28 cellular contexts compared by ENCODE assay signal in the genomic region with DNA sequence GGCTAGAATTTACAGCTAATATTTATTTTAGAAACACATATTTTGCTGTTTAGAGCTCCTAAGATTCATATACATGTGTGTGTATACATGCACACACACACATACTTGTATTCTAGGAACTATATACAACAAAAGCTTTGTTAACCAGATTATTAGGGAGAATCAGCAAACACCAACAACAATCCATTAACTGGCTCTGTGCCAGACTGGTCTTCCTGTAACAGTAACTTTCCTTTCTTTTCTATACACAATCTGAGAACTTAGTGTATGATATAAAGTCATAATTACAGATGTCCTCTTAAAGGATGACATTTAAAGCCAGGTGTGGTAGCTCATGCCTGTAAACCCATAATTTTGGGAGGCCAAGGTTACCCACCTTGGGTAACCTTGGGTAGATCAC.
"Had no signal": no experiment of that assay in that cellular context is flagged by ENCODE, and none has a peak within 500 bp of the region (broad histone marks: within the 10 kb centered on the region; RNA-seq: fewer than 3 reads in every experiment).

No MANE protein-coding gene starts in this region.

- H3K27me3 ChIP-seq: body of pancreas, dorsolateral prefrontal cortex had no signal

- ATAC-seq: activated CD4-positive, alpha-beta T cell treated with anti-CD3 and anti-CD28 coated beads for 36 hours; activated CD8-positive, alpha-beta memory T cell treated with anti-CD3 and anti-CD28 coated beads, Interleukin-2, amount 10 ng/mL, durations not matched to agents 7 days and 5 days; activated CD8-positive, alpha-beta T cell treated with anti-CD3 and anti-CD28 coated beads, Interleukin-2, amount 10 ng/mL, durations not matched to agents 7 days and 5 days; activated T-helper 17 cell treated with anti-CD3 and anti-CD28 coated beads, Interleukin-2, amount 50 U/mL, for 72 hours; body of pancreas; esophagus mucosa had no signal

- DNase-seq: activated CD4-positive, alpha-beta memory T cell treated with anti-CD3 and anti-CD28 coated beads for 36 hours; activated CD4-positive, alpha-beta T cell treated with anti-CD3 and anti-CD28 coated beads for 36 hours; activated CD4-positive, alpha-beta T cell treated with anti-CD3 and anti-CD28 coated beads, Interleukin-2, amount 10 ng/mL, durations not matched to agents 24 days and 14 days; activated CD4-positive, CD25-positive, alpha-beta regulatory T cell; activated CD4-positive, CD25-positive, alpha-beta regulatory T cell treated with anti-CD3 and anti-CD28 coated beads, Interleukin-2, amount 50 U/mL, for 72 hours; activated CD8-positive, alpha-beta memory T cell treated with anti-CD3 and anti-CD28 coated beads, Interleukin-2, amount 10 ng/mL, durations not matched to agents 7 days and 5 days; activated CD8-positive, alpha-beta memory T cell treated with anti-CD3 and anti-CD28 coated beads, Interleukin-2, amount 50 U/mL, for 4 hours; activated CD8-positive, alpha-beta T cell treated with anti-CD3 and anti-CD28 coated beads, Interleukin-2, amount 10 ng/mL, durations not matched to agents 7 days and 5 days; activated effector memory CD4-positive, alpha-beta T cell treated with Interleukin-2 at 50 U/mL for 16 hours; activated gamma-delta T cell treated with Interleukin-2 at 50 U/mL for 16 hours; activated naive CD4-positive, alpha-beta T cell treated with anti-CD3 and anti-CD28 coated beads, Interleukin-2, amount 50 U/mL, for 16 hours; activated naive CD4-positive, alpha-beta T cell treated with Interleukin-2 at 50 U/mL for 16 hours; activated T-cell treated with anti-CD3 and anti-CD28 coated beads, Interleukin-2, amount 50 U/mL, for 24 hours; amygdala; aorta; body of pancreas; dorsolateral prefrontal cortex; effector memory CD4-positive, alpha-beta T cell; endodermal cell; foreskin fibroblast; head of caudate nucleus; T-helper 1 cell; T-helper 2 cell had no signal

- H3K9me3 Mint-ChIP-seq: activated CD4-positive, alpha-beta memory T cell treated with anti-CD3 and anti-CD28 coated beads for 36 hours; activated CD4-positive, alpha-beta T cell treated with anti-CD3 and anti-CD28 coated beads, Interleukin-2, amount 10 ng/mL, durations not matched to agents 24 days and 14 days; activated T-cell treated with anti-CD3 and anti-CD28 coated beads, Interleukin-2, amount 50 U/mL, for 24 hours; activated T-helper 17 cell treated with anti-CD3 and anti-CD28 coated beads, Interleukin-2, amount 50 U/mL, for 72 hours; endodermal cell had no signal

- FAIRE-seq: colon, frontal cortex had no signal

- H3K4me1 ChIP-seq: body of pancreas had no signal

- H3K9me3 ChIP-seq: body of pancreas had no signal

- H3K27me3 Mint-ChIP-seq: activated CD4-positive, alpha-beta memory T cell treated with anti-CD3 and anti-CD28 coated beads for 36 hours; activated CD4-positive, alpha-beta T cell treated with anti-CD3 and anti-CD28 coated beads for 36 hours; activated CD4-positive, alpha-beta T cell treated with anti-CD3 and anti-CD28 coated beads, Interleukin-2, amount 10 ng/mL, durations not matched to agents 24 days and 14 days; activated CD8-positive, alpha-beta memory T cell treated with anti-CD3 and anti-CD28 coated beads, Interleukin-2, amount 10 ng/mL, durations not matched to agents 7 days and 5 days; activated naive CD8-positive, alpha-beta T cell; activated T-cell treated with anti-CD3 and anti-CD28 coated beads, Interleukin-2, amount 50 U/mL, for 24 hours; activated T-helper 17 cell treated with anti-CD3 and anti-CD28 coated beads, Interleukin-2, amount 50 U/mL, for 72 hours had no signal

- H3K27ac Mint-ChIP-seq: activated CD4-positive, alpha-beta memory T cell treated with anti-CD3 and anti-CD28 coated beads for 36 hours; activated CD4-positive, alpha-beta T cell treated with anti-CD3 and anti-CD28 coated beads for 36 hours; activated CD4-positive, alpha-beta T cell treated with anti-CD3 and anti-CD28 coated beads, Interleukin-2, amount 10 ng/mL, durations not matched to agents 24 days and 14 days; activated CD8-positive, alpha-beta memory T cell treated with anti-CD3 and anti-CD28 coated beads, Interleukin-2, amount 10 ng/mL, durations not matched to agents 7 days and 5 days; activated CD8-positive, alpha-beta T cell treated with anti-CD3 and anti-CD28 coated beads, Interleukin-2, amount 10 ng/mL, durations not matched to agents 7 days and 5 days; activated naive CD8-positive, alpha-beta T cell; activated T-cell treated with anti-CD3 and anti-CD28 coated beads, Interleukin-2, amount 50 U/mL, for 24 hours; endodermal cell had no signal

- H3K4me3 Mint-ChIP-seq: activated CD4-positive, alpha-beta memory T cell treated with anti-CD3 and anti-CD28 coated beads for 36 hours; activated CD4-positive, alpha-beta T cell treated with anti-CD3 and anti-CD28 coated beads for 36 hours; activated CD4-positive, alpha-beta T cell treated with anti-CD3 and anti-CD28 coated beads, Interleukin-2, amount 10 ng/mL, durations not matched to agents 24 days and 14 days; activated CD8-positive, alpha-beta memory T cell treated with anti-CD3 and anti-CD28 coated beads, Interleukin-2, amount 10 ng/mL, durations not matched to agents 7 days and 5 days; activated CD8-positive, alpha-beta T cell treated with anti-CD3 and anti-CD28 coated beads, Interleukin-2, amount 10 ng/mL, durations not matched to agents 7 days and 5 days; activated naive CD8-positive, alpha-beta T cell; activated T-cell treated with anti-CD3 and anti-CD28 coated beads, Interleukin-2, amount 50 U/mL, for 24 hours; activated T-helper 17 cell treated with anti-CD3 and anti-CD28 coated beads, Interleukin-2, amount 50 U/mL, for 72 hours; endodermal cell had no signal

- H3K27ac ChIP-seq: body of pancreas, dorsolateral prefrontal cortex had no signal

- H3K4me3 ChIP-seq: body of pancreas, dorsolateral prefrontal cortex had no signal

- H3K4me1 Mint-ChIP-seq: activated CD4-positive, alpha-beta T cell treated with anti-CD3 and anti-CD28 coated beads for 36 hours; activated CD4-positive, alpha-beta T cell treated with anti-CD3 and anti-CD28 coated beads, Interleukin-2, amount 10 ng/mL, durations not matched to agents 24 days and 14 days; activated CD8-positive, alpha-beta memory T cell treated with anti-CD3 and anti-CD28 coated beads, Interleukin-2, amount 10 ng/mL, durations not matched to agents 7 days and 5 days; activated T-helper 17 cell treated with anti-CD3 and anti-CD28 coated beads, Interleukin-2, amount 50 U/mL, for 72 hours; endodermal cell had no signal
